15 cellular contexts compared by ENCODE assay signal in genomic region chr9:132978451-132979087, GRCh38. TPM values are rescaled to one million over a fixed set of nuclear protein-coding genes. Genes with fewer than 3 reads are reported as not detected.
DNase-seq lines count a peak whose midpoint lies in the region; ATAC-seq lines count a peak whose summit lies in the region.
"Had no signal": no experiment of that assay in that cellular context is flagged by ENCODE, and none has a peak within 500 bp of the region (broad histone marks: within the 10 kb centered on the region; RNA-seq: fewer than 3 reads in every experiment).

GFI1B (plus strand) TSS chr9:132978694; CDS start chr9:132986679, 7,985 bp downstream.

- no peak within 1 kb of the TSS for H3K27ac ChIP-seq in ACC112 (ENCODE audit: low read depth, low read length)
- H3K27ac ChIP-seq: gastrocnemius medialis, thyroid gland had no signal

- no peaks in the 10 kb centered on the region for H3K9me3 ChIP-seq in NT2/D1 (ENCODE audit: insufficient read depth, low read length)
- H3K9me3 ChIP-seq: gastrocnemius medialis, thyroid gland had no signal

- H3K27me3 ChIP-seq in ACC112 (ENCODE audit: insufficient read depth, low read length) (peaks cover 74% of the 10 kb centered on the region), NT2/D1 (ENCODE audit: insufficient read depth, insufficient read length) (peaks cover 22% of the 10 kb centered on the region)

- peak within 1 kb of the TSS; percentile 25 for H2AFZ ChIP-seq in ACC112 (ENCODE audit: low read length, unreplicated experiment)

- ATAC-seq in left colon (peak; percentile 48), GM21423 (IDR thresholded peaks at IDR 0.05; ENCODE audit: unreplicated experiment) (no peak), HG02870 (IDR thresholded peaks at IDR 0.05; ENCODE audit: unreplicated experiment) (no peak)
- ATAC-seq: gastrocnemius medialis had no signal

- H3K36me3 ChIP-seq in ACC112 (ENCODE audit: insufficient read depth, low read length), result no peaks in the 10 kb centered on the region
- H3K36me3 ChIP-seq in NT2/D1 (ENCODE audit: insufficient read depth, insufficient read length, low read length), result no peaks in the 10 kb centered on the region
- H3K36me3 ChIP-seq: gastrocnemius medialis, thyroid gland had no signal

- H3K4me1 ChIP-seq in ACC112 (ENCODE audit: control insufficient read depth, insufficient read depth, low read length, unreplicated experiment) (no peaks in the 10 kb centered on the region), NT2/D1 (ENCODE audit: insufficient read depth, insufficient read length) (peaks cover 9% of the 10 kb centered on the region)
- H3K4me1 ChIP-seq: gastrocnemius medialis, thyroid gland had no signal

- DNase-seq in GF-D8 (lab: John Stamatoyannopoulos, UW) (peak; percentile 67), NT2/D1 (ENCODE audit: low read depth, low spot score) (no peak), left colon (peak in 1 of 2 donors; percentile 20), H4 (ENCODE audit: low spot score) (no peak)
- DNase-seq in activated CD4-positive, alpha-beta T cell treated with anti-CD3 and anti-CD28 coated beads for 48 hours, result no peak
- DNase-seq: activated CD8-positive, alpha-beta T cell treated with anti-CD3 and anti-CD28 coated beads, Interleukin-2, amount 10 ng/mL, durations not matched to agents 7 days and 5 days; gastrocnemius medialis; NCI-H2227 treated with DMSO at 0.1 percent for 48 hours; thyroid gland had no signal

- intact Hi-C loops in left colon (cut with DNase I, micrococcal nuclease), result no loop called here

- H3K79me2 ChIP-seq in ACC112 (ENCODE audit: control insufficient read depth, insufficient read depth, low read length, unreplicated experiment), result no peaks in the 10 kb centered on the region

- H3K4me3 ChIP-seq in ACC112 (ENCODE audit: low read depth, low read length), result no peak within 1 kb of the TSS
- no peak within 1 kb of the TSS for H3K4me3 ChIP-seq in NT2/D1 (ENCODE audit: insufficient read length, low read depth)
- H3K4me3 ChIP-seq: gastrocnemius medialis, lung, thyroid gland had no signal

- peak within 1 kb of the TSS; percentile 58 for H3K9ac ChIP-seq in NT2/D1 (ENCODE audit: insufficient read length, low read depth)

RNA-seq across cellular contexts. Expression of gene GFI1B, which starts in this region (rescaled TPM):
- 1 to 10 TPM in 1 of 2 donors, under 1 TPM in 1; 0.89 to 1.3 TPM for total RNA-seq in left colon
- total RNA-seq in H4 (2014; rRNA removed; shearing (Covaris generic)), result 0.10 TPM in 1 of 2 replicates, not detected in the other
- total RNA-seq: activated CD8-positive, alpha-beta T cell treated with anti-CD3 and anti-CD28 coated beads, Interleukin-2, amount 10 ng/mL, durations not matched to agents 7 days and 5 days; dermis microvascular lymphatic vessel endothelial cell; gastrocnemius medialis; HT-29 had no signal
